26 cellular contexts compared by ENCODE assay signal in the genomic region with DNA sequence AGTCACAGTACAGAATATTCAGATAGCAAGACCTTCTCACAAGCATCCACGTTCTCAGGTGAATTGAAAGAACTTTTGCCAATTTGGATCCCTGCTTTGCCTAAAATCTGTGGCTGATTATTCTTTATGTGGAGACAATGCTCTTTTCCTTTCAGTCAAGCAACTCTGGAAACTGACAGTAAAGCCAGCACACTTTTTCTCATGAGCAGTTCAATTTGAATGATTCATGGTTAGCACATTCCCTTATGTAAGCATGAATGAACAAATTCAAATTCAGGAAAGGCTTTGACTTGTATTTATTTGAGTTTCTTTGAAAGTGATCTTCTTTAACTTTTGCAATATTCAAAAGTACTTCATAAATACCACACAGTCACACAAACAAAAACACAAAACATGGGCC. TPM values are rescaled to one million over a fixed set of nuclear protein-coding genes. Genes with fewer than 3 reads are reported as not detected.
DNase-seq lines count a peak whose midpoint lies in the region; ATAC-seq, FAIRE-seq and TF ChIP-seq lines count a peak whose summit lies in the region.
"Had no signal": no experiment of that assay in that cellular context is flagged by ENCODE, and none has a peak within 500 bp of the region (broad histone marks: within the 10 kb centered on the region; RNA-seq: fewer than 3 reads in every experiment).

No MANE protein-coding gene starts in this region.

- H3K4me2 ChIP-seq in astrocyte (ENCODE audit: low read length), result peak overlapping the region; percentile 13
- H3K4me2 ChIP-seq: GM23338 had no signal

- H3K4me1 Mint-ChIP-seq in astrocyte (ENCODE audit: low read depth, unreplicated experiment) (peaks cover 16% of the 10 kb centered on the region), T-cell (no peaks in the 10 kb centered on the region)
- H3K4me1 Mint-ChIP-seq: activated CD4-positive, alpha-beta T cell treated with anti-CD3 and anti-CD28 coated beads, Interleukin-2, amount 10 ng/mL, durations not matched to agents 24 days and 14 days; activated naive CD8-positive, alpha-beta T cell treated with anti-CD3 and anti-CD28 coated beads, Interleukin-2, amount 50 U/mL, for 24 hours; GM23338 had no signal

- no peak overlapping the region for H2AFZ ChIP-seq in astrocyte (ENCODE audit: low read depth, low read length)
- H2AFZ ChIP-seq: GM23338 had no signal

- H3K9me3 Mint-ChIP-seq in astrocyte (ENCODE audit: unreplicated experiment), result no peaks in the 10 kb centered on the region
- H3K9me3 Mint-ChIP-seq in T-cell, result peaks cover 2 to 6% (median 4%) of the 10 kb centered on the region in 3 donors
- H3K9me3 Mint-ChIP-seq: activated naive CD8-positive, alpha-beta T cell treated with anti-CD3 and anti-CD28 coated beads, Interleukin-2, amount 50 U/mL, for 24 hours; GM23338 had no signal

- H3K36me3 Mint-ChIP-seq in astrocyte (ENCODE audit: low read depth, unreplicated experiment) (no peaks in the 10 kb centered on the region), T-cell (no peaks in the 10 kb centered on the region)

- TF ChIP-seq CTCF in astrocyte (IDR thresholded peaks at IDR 0.05; ENCODE audit: insufficient read depth, low read depth, low read length) (no peak), fibroblast of the aortic adventitia (IDR thresholded peaks at IDR 0.05; ENCODE audit: insufficient read depth, low read length) (no peak)

- POLR2A ChIA-PET in T-cell (lab: Charles Lee), result no interaction called here

- no peaks in the 10 kb centered on the region for H3K36me3 ChIP-seq in astrocyte (ENCODE audit: insufficient read depth, low read length)
- H3K36me3 ChIP-seq: left lung, suprapubic skin, uterus had no signal

- no peaks in the 10 kb centered on the region for H3K79me2 ChIP-seq in astrocyte (ENCODE audit: insufficient read depth, low read length)

- no peak for ATAC-seq in T-cell (replicated peaks in 1 of 4)
- no peak for ATAC-seq in GM18909 (IDR thresholded peaks at IDR 0.05; ENCODE audit: poor library complexity, unreplicated experiment)
- ATAC-seq in GM21515 (IDR thresholded peaks at IDR 0.05; ENCODE audit: unreplicated experiment), result no peak
- ATAC-seq: activated naive CD8-positive, alpha-beta T cell treated with anti-CD3 and anti-CD28 coated beads, Interleukin-2, amount 50 U/mL, for 24 hours; GM23338; left lung had no signal

- no peak for FAIRE-seq in astrocyte (lab: Jason Lieb, UNC)
- FAIRE-seq: TTC549 had no signal

- no peaks in the 10 kb centered on the region for H3K27me3 ChIP-seq in astrocyte (ENCODE audit: insufficient read depth, low read length)
- H3K27me3 ChIP-seq: left lung, suprapubic skin, uterus had no signal

- H3K27ac Mint-ChIP-seq in astrocyte (ENCODE audit: unreplicated experiment) (no peak overlapping the region), T-cell (no peak overlapping the region)
- H3K27ac Mint-ChIP-seq: activated CD4-positive, alpha-beta T cell treated with anti-CD3 and anti-CD28 coated beads, Interleukin-2, amount 10 ng/mL, durations not matched to agents 24 days and 14 days; activated naive CD8-positive, alpha-beta T cell treated with anti-CD3 and anti-CD28 coated beads, Interleukin-2, amount 50 U/mL, for 24 hours; activated T-helper 2 cell treated with anti-CD3 and anti-CD28 coated beads, Interferon-gamma antibody, Interleukin-2, Interleukin-4, amounts not matched to agents 10 μg/mL and 5 μg/mL and 100 μg/mL, durations not matched to agents 14 hours and 24 hours and 36 hours; CD4-positive, alpha-beta T cell; GM23338 had no signal

- H3K4me3 ChIP-seq in astrocyte (ENCODE audit: insufficient read depth, low read depth, low read length), result no peak overlapping the region
- no peak overlapping the region for H3K4me3 ChIP-seq in fibroblast of the aortic adventitia (ENCODE audit: low read depth, low read length)
- H3K4me3 ChIP-seq: GM23338, left lung, suprapubic skin, uterus had no signal

- no peaks in the 10 kb centered on the region for H3K9me3 ChIP-seq in astrocyte (ENCODE audit: insufficient read depth, low read depth, low read length)
- H3K9me3 ChIP-seq: left lung, suprapubic skin, uterus had no signal

- CTCF ChIA-PET in T-cell (lab: Charles Lee), result no interaction called here

- DNase-seq in Ammon's horn (ENCODE audit: low spot score) (peak; percentile 22), astrocyte (ENCODE audit: low read depth) (peak; percentile 8), fibroblast of the aortic adventitia (ENCODE audit: low read depth) (peak; percentile 32), putamen (ENCODE audit: low spot score) (peak; percentile 52), T-cell (no peak)
- no peak for DNase-seq in stimulated activated CD4-positive, alpha-beta T cell treated with anti-CD3 and anti-CD28 coated beads, Interleukin-2, amount 100 ng/mL, for 48 hours
- DNase-seq: activated CD4-positive, alpha-beta T cell treated with anti-CD3 and anti-CD28 coated beads, Interleukin-2, amount 10 ng/mL, durations not matched to agents 24 days and 14 days; activated naive CD8-positive, alpha-beta T cell treated with anti-CD3 and anti-CD28 coated beads, Interleukin-2, amount 50 U/mL, for 24 hours; CD4-positive, alpha-beta T cell; erythroblast; left lung; MM.1S; NCI-H2171; NCI-H748 treated with DMSO at 0.1 percent for 48 hours; retina; Right ventricle myocardium superior; stimulated activated CD8-positive, alpha-beta memory T cell treated with anti-CD3 and anti-CD28 coated beads, Interleukin-4, amount 100 ng/mL, for 48 hours; SW 1271; uterus had no signal

- H4K20me1 ChIP-seq in astrocyte (ENCODE audit: insufficient read depth, low read length), result no peaks in the 10 kb centered on the region

- H3K27ac ChIP-seq in astrocyte (ENCODE audit: low read depth, low read length), result no peak overlapping the region
- H3K27ac ChIP-seq: left lung, suprapubic skin, uterus had no signal

- no peak overlapping the region for H3K4me3 Mint-ChIP-seq in astrocyte (ENCODE audit: unreplicated experiment)
- H3K4me3 Mint-ChIP-seq in T-cell, result no peak overlapping the region
- H3K4me3 Mint-ChIP-seq: activated CD4-positive, alpha-beta T cell treated with anti-CD3 and anti-CD28 coated beads, Interleukin-2, amount 10 ng/mL, durations not matched to agents 24 days and 14 days; activated naive CD8-positive, alpha-beta T cell treated with anti-CD3 and anti-CD28 coated beads, Interleukin-2, amount 50 U/mL, for 24 hours; CD4-positive, alpha-beta T cell; GM23338 had no signal

- peaks cover 8% of the 10 kb centered on the region for H3K4me1 ChIP-seq in astrocyte (ENCODE audit: insufficient read depth, low read length)
- H3K4me1 ChIP-seq: left lung, suprapubic skin had no signal

- no peak overlapping the region for H3K9ac ChIP-seq in astrocyte (ENCODE audit: low read length)

- H3K27me3 Mint-ChIP-seq in astrocyte (ENCODE audit: low read depth, unreplicated experiment), result no peaks in the 10 kb centered on the region
- H3K27me3 Mint-ChIP-seq in T-cell, result no peaks in the 10 kb centered on the region
- H3K27me3 Mint-ChIP-seq: activated CD4-positive, alpha-beta T cell treated with anti-CD3 and anti-CD28 coated beads, Interleukin-2, amount 10 ng/mL, durations not matched to agents 24 days and 14 days; activated naive CD8-positive, alpha-beta T cell treated with anti-CD3 and anti-CD28 coated beads, Interleukin-2, amount 50 U/mL, for 24 hours; CD4-positive, alpha-beta T cell had no signal

RNA-seq across cellular contexts. Expression of gene MEOX2, which starts 57.6 kb away (rescaled TPM):
- total RNA-seq in astrocyte (not detected in 2 replicates), fibroblast of the aortic adventitia (ENCODE audit: low replicate concordance) (2.6 and 13.0 TPM in 2 replicates), T-cell (under 1 TPM in 1 of 5 donors, not detected in 4; 0.12 TPM)
- total RNA-seq: activated CD4-positive, alpha-beta T cell treated with anti-CD3 and anti-CD28 coated beads, Interleukin-2, amount 10 ng/mL, durations not matched to agents 24 days and 14 days; activated T-helper 2 cell treated with anti-CD3 and anti-CD28 coated beads, Interferon-gamma antibody, Interleukin-2, Interleukin-4, amounts not matched to agents 10 μg/mL and 5 μg/mL and 100 μg/mL, durations not matched to agents 14 hours and 24 hours and 36 hours; CD4-positive, alpha-beta T cell; mononuclear cell had no signal

Comparison
In these comparisons a context has a peak if more than half of its experiments do, and no peak if none do; other contexts are left out.
1. DNase-seq: peak in Ammon's horn (single experiment), astrocyte (single experiment), fibroblast of the aortic adventitia (single experiment) and putamen (single experiment); none in T-cell (0 of 34) and stimulated activated CD4-positive, alpha-beta T cell treated with anti-CD3 and anti-CD28 coated beads, Interleukin-2, amount 100 ng/mL, for 48 hours (0 of 2).